ENCODE assay signal across 9 cellular contexts in genomic region chr1:94925561-94926364, GRCh38. TPM values are rescaled to one million over a fixed set of nuclear protein-coding genes. Genes with fewer than 3 reads are reported as not detected.
A peak's percentile ranks its signal among the peaks of the same experiment; 100 is the strongest.
DNase-seq lines count a peak whose midpoint lies in the region; ATAC-seq and TF ChIP-seq lines count a peak whose summit lies in the region.
"Had no signal": no experiment of that assay in that cellular context is flagged by ENCODE, and none has a peak within 500 bp of the region (broad histone marks: within the 10 kb centered on the region; RNA-seq: fewer than 3 reads in every experiment).

No MANE protein-coding gene starts in this region.

- intact Hi-C loops in ovary (cut with DNase I), result loop anchor here (2.0 to 10.0 kb wide), 8 partner anchors 61 to 119 kb away; no protein-coding TSS in a partner anchor

- H3K4me1 ChIP-seq in right atrium auricular region (peaks cover 0 to 76% of the 10 kb centered on the region in 2 donors), ovary (ENCODE audit: insufficient read depth) (peaks cover 22% of the 10 kb centered on the region)

- TF ChIP-seq EP300 in ovary (IDR thresholded peaks at IDR 0.05), result peak; percentile 16

- H3K9me3 ChIP-seq in right atrium auricular region (no peaks in the 10 kb centered on the region), ovary (no peaks in the 10 kb centered on the region)

- H3K27me3 ChIP-seq in right atrium auricular region, result no peaks in the 10 kb centered on the region
- H3K27me3 ChIP-seq in ovary, result no peaks in the 10 kb centered on the region

- WGBS in ovary, 3 donors, result 1% methylated on average over 36 of the region's 36 CpGs

- no peak for TF ChIP-seq CTCF in right atrium auricular region (IDR thresholded peaks at IDR 0.05)
- TF ChIP-seq CTCF in ovary (IDR thresholded peaks at IDR 0.05), result no peak

- peak overlapping the region; percentile 66 to 84 for H3K4me3 ChIP-seq in right atrium auricular region
- peak overlapping the region; percentile 57 for H3K4me3 ChIP-seq in ovary

- H3K27ac ChIP-seq in right atrium auricular region (peak overlapping the region; percentile 97 to 99), ovary (peak overlapping the region; percentile 99)
- H3K27ac ChIP-seq: C4-2B had no signal

- ATAC-seq in HG03135 (IDR thresholded peaks at IDR 0.05; ENCODE audit: unreplicated experiment) (peak; percentile 26), HG03571 (IDR thresholded peaks at IDR 0.05; ENCODE audit: unreplicated experiment) (no peak)

- DNase-seq in DMS153 (lab: John Stamatoyannopoulos, UW), result peak; percentile 23
- DNase-seq in DMS153 treated with DMSO at 0.1 percent for 48 hours (lab: John Stamatoyannopoulos, UW; ENCODE audit: unreplicated experiment), result no peak
- DNase-seq in NCI-H69 (lab: John Stamatoyannopoulos, UW), result peak; percentile 84
- peak; percentile 98 for DNase-seq in astrocyte of the hippocampus (ENCODE audit: low read depth, low spot score)
- peak; percentile 88 for DNase-seq in right atrium auricular region (ENCODE audit: low spot score)
- peak; percentile 80 to 85 (median 84) for DNase-seq in ovary

- peak; percentile 50 for TF ChIP-seq POLR2A in ovary (IDR thresholded peaks at IDR 0.05)

- H3K36me3 ChIP-seq in right atrium auricular region (no peaks in the 10 kb centered on the region), ovary (no peaks in the 10 kb centered on the region)

RNA-seq across cellular contexts. Expression of gene CNN3, which starts 1.1 kb away (rescaled TPM):
- total RNA-seq in right atrium auricular region (100 to 1,000 TPM in 1 of 2 donors, 10 to 100 TPM in 1; 82.2 to 124 TPM), ovary (100 to 1,000 TPM; 168 to 332 (median 272) TPM)
- 100 to 1,000 TPM; 145 to 374 TPM for polyA plus RNA-seq in ovary
